ENCODE assay signal across 16 cellular contexts in the genomic region with DNA sequence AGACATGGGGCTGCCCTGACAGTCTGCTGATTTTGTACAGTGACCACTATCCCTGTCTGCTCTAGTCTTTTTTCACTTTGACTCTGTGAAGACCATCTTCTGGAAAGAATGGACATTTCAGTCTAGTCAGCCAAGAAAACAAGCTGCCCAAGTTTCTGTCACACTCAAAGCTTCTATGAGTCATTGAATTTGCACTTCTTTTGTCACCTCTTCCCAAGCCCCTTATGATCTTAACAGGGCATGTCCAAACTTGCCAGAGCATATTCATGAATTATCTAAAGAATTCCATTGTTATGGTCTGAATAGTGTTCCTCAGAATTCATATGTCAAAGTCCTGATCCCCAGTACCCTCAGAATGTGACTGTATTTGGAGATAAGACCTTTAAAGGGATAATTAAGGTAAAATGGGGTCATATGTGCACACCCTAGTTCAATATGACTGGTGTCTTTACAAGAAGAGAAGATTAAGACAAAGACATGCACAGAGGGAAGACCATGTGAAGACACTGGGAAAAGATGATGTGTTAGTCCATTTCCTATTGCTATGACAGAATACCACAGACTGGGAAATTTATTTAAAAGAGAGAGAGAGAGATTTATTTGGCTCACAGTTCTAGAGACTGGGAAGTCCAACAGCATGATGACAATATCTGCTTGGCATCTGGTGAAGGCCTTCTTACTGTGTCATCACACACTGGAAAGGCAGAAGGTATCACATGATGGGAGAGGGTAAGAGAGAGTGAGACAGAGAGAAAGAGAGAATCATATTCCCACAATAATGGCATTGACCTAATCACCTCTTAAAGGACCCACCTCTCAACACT.
DNase-seq lines count a peak whose midpoint lies in the region; ATAC-seq, FAIRE-seq and TF ChIP-seq lines count a peak whose summit lies in the region.
"Had no signal": no experiment of that assay in that cellular context is flagged by ENCODE, and none has a peak within 500 bp of the region (broad histone marks: within the 10 kb centered on the region; RNA-seq: fewer than 3 reads in every experiment).

No MANE protein-coding gene starts in this region.

- H3K4me1 ChIP-seq in cardiac muscle cell (ENCODE audit: low read depth): peaks cover 12% of the 10 kb centered on the region
- no peaks in the 10 kb centered on the region for H3K4me1 ChIP-seq in fibroblast of lung (ENCODE audit: control insufficient read depth, extremely low read depth, insufficient read depth, low read length)
- H3K4me1 ChIP-seq: tibial nerve had no signal

- no peak for ATAC-seq in left cardiac atrium
- ATAC-seq in HG02852 (IDR thresholded peaks at IDR 0.05; ENCODE audit: unreplicated experiment): no peak
- ATAC-seq in GM21717 (IDR thresholded peaks at IDR 0.05; ENCODE audit: unreplicated experiment): no peak
- ATAC-seq: K562, Right ventricle myocardium inferior had no signal

- no peaks in the 10 kb centered on the region for H4K20me1 ChIP-seq in fibroblast of lung (ENCODE audit: control insufficient read depth, extremely low read depth, insufficient read depth, low read length)

- H3K79me2 ChIP-seq in fibroblast of lung (ENCODE audit: control insufficient read depth, insufficient read depth, low read length): no peaks in the 10 kb centered on the region

- H3K27ac ChIP-seq in cardiac muscle cell: peak overlapping the region; percentile 31
- no peak overlapping the region for H3K27ac ChIP-seq in fibroblast of lung (ENCODE audit: insufficient read depth, low read length)
- H3K27ac ChIP-seq: tibial nerve had no signal

- H2AFZ ChIP-seq in fibroblast of lung (ENCODE audit: low read length): no peak overlapping the region

- H3K9me3 ChIP-seq in cardiac muscle cell (ENCODE audit: low read depth) (no peaks in the 10 kb centered on the region), fibroblast of lung (ENCODE audit: control insufficient read depth, insufficient read depth, low read depth, low read length) (no peaks in the 10 kb centered on the region)
- H3K9me3 ChIP-seq: tibial nerve had no signal

- H3K27me3 ChIP-seq in cardiac muscle cell: no peaks in the 10 kb centered on the region
- H3K27me3 ChIP-seq in fibroblast of lung (ENCODE audit: control insufficient read depth, insufficient read depth, low read length): no peaks in the 10 kb centered on the region
- H3K27me3 ChIP-seq: tibial nerve had no signal

- DNase-seq in cardiac muscle cell (ENCODE audit: low read depth in 1 of 2, low spot score in 1 of 2) (no peak), left cardiac atrium (no peak), RCC 7860 (ENCODE audit: low spot score) (peak; percentile 37), fibroblast of lung (ENCODE audit: low read depth in 2 of 2) (peak; percentile 24 to 63), NCI-H1048 (lab: John Stamatoyannopoulos, UW) (no peak), SHP77 treated with DMSO at 0.1 percent for 48 hours (lab: John Stamatoyannopoulos, UW) (no peak)
- DNase-seq: DMS79 treated with DMSO at 0.1 percent for 48 hours; NCI-H1694; stimulated activated CD4-positive, alpha-beta T cell treated with anti-CD3 and anti-CD28 coated beads, Interleukin-15, amount 100 ng/mL, for 24 hours had no signal

- intact Hi-C loops in left cardiac atrium (cut with DNase I): no loop called here

- H3K4me3 ChIP-seq in cardiac muscle cell (no peak overlapping the region), fibroblast of lung (replicated peaks in 1 of 4; ENCODE audit: control extremely low read depth in 1 of 4, insufficient read depth in 1 of 4, low read depth in 3 of 4, low read length in 4 of 4) (no peak overlapping the region)
- H3K4me3 ChIP-seq: K562, tibial nerve had no signal

- no peaks in the 10 kb centered on the region for H3K36me3 ChIP-seq in cardiac muscle cell
- no peaks in the 10 kb centered on the region for H3K36me3 ChIP-seq in fibroblast of lung (ENCODE audit: control insufficient read depth, insufficient read depth, low read length)
- H3K36me3 ChIP-seq: tibial nerve had no signal

- H3K9ac ChIP-seq in fibroblast of lung (ENCODE audit: insufficient read depth, low read length): no peak overlapping the region

- FAIRE-seq in RCC 7860 (lab: Jason Lieb, UNC): no peak
- FAIRE-seq: GM12891, K562, TTC549 had no signal

- H3K4me2 ChIP-seq in fibroblast of lung (ENCODE audit: extremely low read depth, insufficient read depth, low read length): no peak overlapping the region

- no peak for TF ChIP-seq CTCF in cardiac muscle cell (IDR thresholded peaks at IDR 0.05; ENCODE audit: low read depth, low read length)
- TF ChIP-seq CTCF in fibroblast of lung (conservative IDR thresholded peaks at IDR 0.05 in 1 of 2, IDR thresholded peaks at IDR 0.05 in 1 of 2; ENCODE audit: low read depth in 1 of 2, low read length in 2 of 2): no peak

Comparison
In these comparisons a context has a peak if more than half of its experiments do, and no peak if none do; other contexts are left out.
1. DNase-seq: peak in RCC 7860 (single experiment) and fibroblast of lung (2 of 2); none in cardiac muscle cell (0 of 2), left cardiac atrium (single experiment), NCI-H1048 (single experiment) and SHP77 treated with DMSO at 0.1 percent for 48 hours (single experiment).